Comparison of ENCODE assay signal across 17 cellular contexts in genomic region chr11:108727665-108728064, GRCh38.
DNase-seq lines count a peak whose midpoint lies in the region; ATAC-seq, FAIRE-seq and TF ChIP-seq lines count a peak whose summit lies in the region.
"Had no signal": no experiment of that assay in that cellular context is flagged by ENCODE, and none has a peak within 500 bp of the region (broad histone marks: within the 10 kb centered on the region; RNA-seq: fewer than 3 reads in every experiment).

No MANE protein-coding gene starts in this region.

- no peak overlapping the region for H3K4me3 Mint-ChIP-seq in activated CD8-positive, alpha-beta memory T cell treated with anti-CD3 and anti-CD28 coated beads, Interleukin-2, amount 10 ng/mL, durations not matched to agents 7 days and 5 days
- H3K4me3 Mint-ChIP-seq: HFFc6 had no signal

- ATAC-seq in activated CD8-positive, alpha-beta memory T cell treated with anti-CD3 and anti-CD28 coated beads, Interleukin-2, amount 10 ng/mL, durations not matched to agents 7 days and 5 days, result peak; percentile 39
- peak; percentile 50 for ATAC-seq in GM21360 (IDR thresholded peaks at IDR 0.05; ENCODE audit: unreplicated experiment)
- peak; percentile 40 for ATAC-seq in HG02981 (IDR thresholded peaks at IDR 0.05; ENCODE audit: unreplicated experiment)
- ATAC-seq in lower lobe of right lung, result no peak
- ATAC-seq: left lobe of liver had no signal

- intact Hi-C loops in kidney (cut with DNase I), result no loop called here
- intact Hi-C loops in lower lobe of right lung (cut with DNase I), result no loop called here
- intact Hi-C loops in transverse colon (cut with DNase I; ENCODE audit: low total_unique reads), result no loop called here

- WGBS in transverse colon (ENCODE audit: low coverage in 1 of 2), 2 donors, result 77 to 79% methylated on average over 3 of the region's 3 CpGs

- H3K27me3 ChIP-seq in lower lobe of right lung (ENCODE audit: low read depth) (no peaks in the 10 kb centered on the region), transverse colon (no peaks in the 10 kb centered on the region)
- H3K27me3 ChIP-seq: colonic mucosa, esophagus muscularis mucosa, upper lobe of left lung had no signal

- no peaks in the 10 kb centered on the region for H3K27me3 Mint-ChIP-seq in activated CD8-positive, alpha-beta memory T cell treated with anti-CD3 and anti-CD28 coated beads, Interleukin-2, amount 10 ng/mL, durations not matched to agents 7 days and 5 days

- no peak overlapping the region for H3K27ac Mint-ChIP-seq in activated CD8-positive, alpha-beta memory T cell treated with anti-CD3 and anti-CD28 coated beads, Interleukin-2, amount 10 ng/mL, durations not matched to agents 7 days and 5 days
- H3K27ac Mint-ChIP-seq: HFFc6 had no signal

- H3K4me1 Mint-ChIP-seq in activated CD8-positive, alpha-beta memory T cell treated with anti-CD3 and anti-CD28 coated beads, Interleukin-2, amount 10 ng/mL, durations not matched to agents 7 days and 5 days, result peaks cover 43% of the 10 kb centered on the region

- CTCF ChIA-PET in activated CD8-positive, alpha-beta memory T cell treated with anti-CD3 and anti-CD28 coated beads, Interleukin-2, amount 10 ng/mL, durations not matched to agents 7 days and 5 days (lab: Charles Lee), result no interaction called here

- no peak for DNase-seq in activated CD8-positive, alpha-beta memory T cell treated with anti-CD3 and anti-CD28 coated beads, Interleukin-2, amount 10 ng/mL, durations not matched to agents 7 days and 5 days
- no peak for DNase-seq in activated CD8-positive, alpha-beta memory T cell treated with anti-CD3 and anti-CD28 coated beads, Interleukin-2, amount 50 U/mL, for 48 hours
- DNase-seq in kidney (no peak), lower lobe of right lung (no peak), NCI-H748 treated with DMSO at 0.1 percent for 48 hours (lab: John Stamatoyannopoulos, UW) (no peak), transverse colon (no peak)
- DNase-seq: colonic mucosa, HFFc6, hypothalamus, Kasumi-1, NCI-H1694, NCI-H82, upper lobe of left lung had no signal

- FAIRE-seq in kidney (lab: Jason Lieb, UNC), result peak; percentile 6

- no peaks in the 10 kb centered on the region for H3K9me3 ChIP-seq in kidney (ENCODE audit: control insufficient read depth in 1 of 2, low read length in 2 of 2)
- H3K9me3 ChIP-seq in lower lobe of right lung, result no peaks in the 10 kb centered on the region
- H3K9me3 ChIP-seq in transverse colon, result no peaks in the 10 kb centered on the region
- H3K9me3 ChIP-seq: colonic mucosa, upper lobe of left lung had no signal

- H3K36me3 Mint-ChIP-seq in activated CD8-positive, alpha-beta memory T cell treated with anti-CD3 and anti-CD28 coated beads, Interleukin-2, amount 10 ng/mL, durations not matched to agents 7 days and 5 days, result peaks cover 46% of the 10 kb centered on the region

- H3K9me3 Mint-ChIP-seq in activated CD8-positive, alpha-beta memory T cell treated with anti-CD3 and anti-CD28 coated beads, Interleukin-2, amount 10 ng/mL, durations not matched to agents 7 days and 5 days (ENCODE audit: low read depth), result peaks cover 5% of the 10 kb centered on the region
- H3K9me3 Mint-ChIP-seq: HFFc6 had no signal

- no peak for TF ChIP-seq POLR2A in transverse colon (IDR thresholded peaks at IDR 0.05)

- TF ChIP-seq CTCF in kidney (IDR thresholded peaks at IDR 0.05; ENCODE audit: borderline replicate concordance, extremely low read depth, insufficient read depth), result no peak
- TF ChIP-seq CTCF in lower lobe of right lung (IDR thresholded peaks at IDR 0.05), result no peak
- TF ChIP-seq CTCF in transverse colon (IDR thresholded peaks at IDR 0.05), result no peak

- H3K4me3 ChIP-seq in kidney (ENCODE audit: low read length in 2 of 2), result no peak overlapping the region
- no peak overlapping the region for H3K4me3 ChIP-seq in lower lobe of right lung
- no peak overlapping the region for H3K4me3 ChIP-seq in transverse colon
- H3K4me3 ChIP-seq: colonic mucosa, esophagus muscularis mucosa, upper lobe of left lung had no signal

- H3K36me3 ChIP-seq in kidney (ENCODE audit: control insufficient read depth in 1 of 2, insufficient read depth in 2 of 2, low read length in 2 of 2) (peaks cover 0 to 8% of the 10 kb centered on the region in 2 donors), lower lobe of right lung (peaks cover 7% of the 10 kb centered on the region), transverse colon (peaks cover 0 to 16% (median 4%) of the 10 kb centered on the region in 4 donors)
- H3K36me3 ChIP-seq: colonic mucosa had no signal

- H3K27ac ChIP-seq in kidney (ENCODE audit: low read depth in 2 of 2, low read length in 2 of 2) (no peak overlapping the region), lower lobe of right lung (no peak overlapping the region), transverse colon (no peak overlapping the region)
- H3K27ac ChIP-seq: colonic mucosa, esophagus muscularis mucosa, upper lobe of left lung had no signal

- TF ChIP-seq EP300 in transverse colon (IDR thresholded peaks at IDR 0.05; ENCODE audit: low read depth), result no peak

- no peak overlapping the region for H3K9ac ChIP-seq in kidney (ENCODE audit: low read length in 2 of 2)

- H3K4me1 ChIP-seq in kidney (ENCODE audit: control insufficient read depth in 1 of 2, insufficient read depth in 1 of 2, low read depth in 1 of 2, low read length in 2 of 2) (no peaks in the 10 kb centered on the region), lower lobe of right lung (no peaks in the 10 kb centered on the region), transverse colon (no peaks in the 10 kb centered on the region)
- H3K4me1 ChIP-seq: colonic mucosa had no signal

- in situ Hi-C loops in transverse colon (cut with MboI; ENCODE audit: low pct_ligation_motif_present in 1 of 4, low pct_unique_long_range_greater_than_20kb in 1 of 4, low sequenced_read_pairs in 3 of 4), result no loop called here

Comparison
In these comparisons a context has a peak if more than half of its experiments do, and no peak if none do; other contexts are left out.
1. ATAC-seq: peak in activated CD8-positive, alpha-beta memory T cell treated with anti-CD3 and anti-CD28 coated beads, Interleukin-2, amount 10 ng/mL, durations not matched to agents 7 days and 5 days (single experiment), GM21360 (single experiment) and HG02981 (single experiment); none in lower lobe of right lung (0 of 2).